In the genomic region with DNA sequence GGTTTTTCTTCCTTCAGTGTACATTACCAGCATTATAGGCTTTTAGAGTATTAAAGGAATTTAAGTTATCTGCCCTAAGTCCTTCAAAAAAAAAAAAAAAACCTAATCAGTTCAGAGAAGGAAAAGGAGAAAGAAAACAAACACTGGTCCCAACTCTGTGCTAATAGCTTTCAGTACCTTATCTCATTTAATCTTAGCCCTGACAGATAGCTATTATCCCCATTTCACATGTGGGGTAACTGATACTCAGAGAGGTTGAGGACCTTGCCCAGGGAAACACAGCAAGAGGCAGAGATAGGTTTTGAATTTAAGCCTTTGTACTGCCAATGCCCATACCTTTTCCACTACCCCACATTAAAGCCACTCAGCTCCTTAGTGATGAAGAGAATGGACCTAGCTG, we compare ENCODE assay signal across 28 cellular contexts. TPM values are rescaled to one million over a fixed set of nuclear protein-coding genes. Genes with fewer than 3 reads are reported as not detected.
"Had no signal": no experiment of that assay in that cellular context is flagged by ENCODE, and none has a peak within 500 bp of the region (broad histone marks: within the 10 kb centered on the region; RNA-seq: fewer than 3 reads in every experiment).

No MANE protein-coding gene starts in this region.

- ATAC-seq: activated T-helper 17 cell treated with anti-CD3 and anti-CD28 coated beads, Interleukin-2, amount 50 U/mL, for 72 hours; body of pancreas; foreskin keratinocyte; left ventricle myocardium superior; mucosa of descending colon; right cardiac atrium had no signal

- H3K36me3 ChIP-seq: cardiac muscle cell, pancreas, thyroid gland had no signal

- H3K9me3 Mint-ChIP-seq: activated T-cell treated with anti-CD3 and anti-CD28 coated beads, Interleukin-2, amount 50 U/mL, for 24 hours; activated T-helper 17 cell treated with anti-CD3 and anti-CD28 coated beads, Interleukin-2, amount 50 U/mL, for 72 hours; nephron progenitor cell; T-helper 1 cell treated with Interleukin-12 subunit alpha and Interleukin-12 subunit beta and Interleukin-4 antibody, amounts not matched to agents 30 μg/mL and 1 μg/mL, for 36 hours; WTC11 had no signal

- H3K36me3 Mint-ChIP-seq: activated naive CD8-positive, alpha-beta T cell treated with anti-CD3 and anti-CD28 coated beads for 36 hours had no signal

- H3K4me3 Mint-ChIP-seq: activated naive CD8-positive, alpha-beta T cell treated with anti-CD3 and anti-CD28 coated beads for 36 hours; activated T-cell treated with anti-CD3 and anti-CD28 coated beads, Interleukin-2, amount 50 U/mL, for 24 hours; activated T-helper 17 cell treated with anti-CD3 and anti-CD28 coated beads, Interleukin-2, amount 50 U/mL, for 72 hours; nephron progenitor cell; stimulated activated naive CD8-positive, alpha-beta T cell treated with anti-CD3 and anti-CD28 coated beads, Interleukin-15, Interleukin-2, amounts not matched to agents 100 ng/mL and 50 ng/mL, for 24 hours; T-helper 1 cell treated with Interleukin-12 subunit alpha and Interleukin-12 subunit beta and Interleukin-4 antibody, amounts not matched to agents 30 μg/mL and 1 μg/mL, for 36 hours; WTC11 had no signal

- H3K27ac Mint-ChIP-seq: activated naive CD8-positive, alpha-beta T cell treated with anti-CD3 and anti-CD28 coated beads for 36 hours; activated T-cell treated with anti-CD3 and anti-CD28 coated beads, Interleukin-2, amount 50 U/mL, for 24 hours; activated T-helper 17 cell treated with anti-CD3 and anti-CD28 coated beads, Interleukin-2, amount 50 U/mL, for 72 hours; stimulated activated naive CD8-positive, alpha-beta T cell treated with anti-CD3 and anti-CD28 coated beads, Interleukin-15, Interleukin-2, amounts not matched to agents 100 ng/mL and 50 ng/mL, for 24 hours; T-helper 1 cell treated with Interleukin-12 subunit alpha and Interleukin-12 subunit beta and Interleukin-4 antibody, amounts not matched to agents 30 μg/mL and 1 μg/mL, for 36 hours had no signal

- DNase-seq: activated CD4-positive, alpha-beta T cell treated with anti-CD3 and anti-CD28 coated beads, Interleukin-2, amount 50 U/mL, for 4 hours; activated CD8-positive, alpha-beta memory T cell treated with anti-CD3 and anti-CD28 coated beads for 24 hours; activated CD8-positive, alpha-beta memory T cell treated with anti-CD3 and anti-CD28 coated beads, Interleukin-2, amount 50 U/mL, for 4 hours; activated naive CD8-positive, alpha-beta T cell treated with anti-CD3 and anti-CD28 coated beads for 36 hours; activated T-cell treated with anti-CD3 and anti-CD28 coated beads, Interleukin-2, amount 50 U/mL, for 24 hours; amygdala; body of pancreas; dermis blood vessel endothelial cell; effector CD8-positive, alpha-beta T cell; foreskin keratinocyte; glutamatergic neuron; hypothalamus; left ventricle myocardium superior; mammary epithelial cell; mucosa of descending colon; nephron progenitor cell; pancreas; right cardiac atrium; stimulated activated CD4-positive, alpha-beta T cell treated with anti-CD3 and anti-CD28 coated beads, Interleukin-1b, Interleukin-23, amount 100 ng/mL, for 48 hours; substantia nigra; T1000; thyroid gland had no signal

- H3K4me1 ChIP-seq: pancreas, thyroid gland had no signal

- H3K27me3 Mint-ChIP-seq: activated naive CD8-positive, alpha-beta T cell treated with anti-CD3 and anti-CD28 coated beads for 36 hours; activated T-cell treated with anti-CD3 and anti-CD28 coated beads, Interleukin-2, amount 50 U/mL, for 24 hours; activated T-helper 17 cell treated with anti-CD3 and anti-CD28 coated beads, Interleukin-2, amount 50 U/mL, for 72 hours; stimulated activated naive CD8-positive, alpha-beta T cell treated with anti-CD3 and anti-CD28 coated beads, Interleukin-15, Interleukin-2, amounts not matched to agents 100 ng/mL and 50 ng/mL, for 24 hours had no signal

- FAIRE-seq: islet of Langerhans, pancreas had no signal

- H3K27me3 ChIP-seq: body of pancreas, cardiac muscle cell, foreskin keratinocyte, thyroid gland had no signal

- H3K9me3 ChIP-seq: body of pancreas, mucosa of descending colon, pancreas, thyroid gland had no signal

- H3K4me1 Mint-ChIP-seq: activated naive CD8-positive, alpha-beta T cell treated with anti-CD3 and anti-CD28 coated beads for 36 hours; activated T-helper 17 cell treated with anti-CD3 and anti-CD28 coated beads, Interleukin-2, amount 50 U/mL, for 72 hours had no signal

- H3K27ac ChIP-seq: cardiac muscle cell, foreskin keratinocyte, thyroid gland had no signal

- H3K4me3 ChIP-seq: body of pancreas, cardiac muscle cell, mucosa of descending colon, pancreas, thyroid gland had no signal

RNA-seq across cellular contexts. Expression of a gene that starts 43.4 kb away (rescaled TPM):
- total RNA-seq: activated naive CD8-positive, alpha-beta T cell treated with anti-CD3 and anti-CD28 coated beads for 36 hours; activated T-helper 17 cell treated with anti-CD3 and anti-CD28 coated beads, Interleukin-2, amount 50 U/mL, for 72 hours; mammary epithelial cell had no signal
